In genomic region chr17:59762826-59763374, GRCh38 we compare ENCODE assay signal across 16 cellular contexts. TPM values are rescaled to one million over a fixed set of nuclear protein-coding genes. Genes with fewer than 3 reads are reported as not detected.
DNase-seq lines count a peak whose midpoint lies in the region; ATAC-seq, FAIRE-seq and TF ChIP-seq lines count a peak whose summit lies in the region.
"Had no signal": no experiment of that assay in that cellular context is flagged by ENCODE, and none has a peak within 500 bp of the region (broad histone marks: within the 10 kb centered on the region; RNA-seq: fewer than 3 reads in every experiment).

No MANE protein-coding gene starts in this region.

- ATAC-seq in GM12878, result 0 out of 3 replicates have a peak, but pooled peaks have one; percentile 18
- no peak for ATAC-seq in HG03469 (IDR thresholded peaks at IDR 0.05; ENCODE audit: unreplicated experiment)
- no peak for ATAC-seq in HG03520 (IDR thresholded peaks at IDR 0.05; ENCODE audit: unreplicated experiment)
- ATAC-seq: sciatic nerve had no signal

- POLR2A ChIA-PET in PC-9 (lab: Charles Lee; ENCODE audit: unreplicated experiment), result interaction anchor here (0.6 to 0.7 kb wide), 3 partner anchors 12 to 75 kb away, joined by 6 to 9 read pairs (median 8); no protein-coding TSS in a partner anchor
- POLR2A ChIA-PET in GM12878 (lab: Charles Lee), result interaction anchor here (0.7 to 4.0 kb wide), 14 partner anchors 9 to 84 kb away, joined by 3 to 19 read pairs (median 4); no protein-coding TSS in a partner anchor

- SMC1A ChIA-PET in GM12878 (lab: Charles Lee; ENCODE audit: uncharacterized antibody, unreplicated experiment), result interaction anchor here (0.8 to 5.6 kb wide), 13 partner anchors 10 to 131 kb away, joined by 3 to 74 read pairs (median 6); no protein-coding TSS in a partner anchor

- no peaks in the 10 kb centered on the region for H3K27me3 Mint-ChIP-seq in Calu3 (ENCODE audit: unreplicated experiment)
- H3K27me3 Mint-ChIP-seq in nephron (ENCODE audit: low read depth), result no peaks in the 10 kb centered on the region
- H3K27me3 Mint-ChIP-seq: naive B cell had no signal

- H3K4me2 ChIP-seq in PC-9 (peak overlapping the region; percentile 33; the same call in 1 of the 2 replicates), GM12878 (ENCODE audit: control insufficient read depth, insufficient read depth) (no peak overlapping the region)

- peaks cover 43% of the 10 kb centered on the region for H3K79me2 ChIP-seq in PC-9 (ENCODE audit: low read depth)
- H3K79me2 ChIP-seq in GM12878 (ENCODE audit: control insufficient read depth, insufficient read depth, low read length), result no peaks in the 10 kb centered on the region

- RAD21 ChIA-PET in GM12878 (lab: Charles Lee; ENCODE audit: unreplicated experiment), result interaction anchor here (0.7 to 5.6 kb wide), 10 partner anchors 10 to 129 kb away, joined by 3 to 51 read pairs (median 16); no protein-coding TSS in a partner anchor

- H3K9me3 ChIP-seq in PC-9 (ENCODE audit: insufficient read depth, low read depth) (no peaks in the 10 kb centered on the region; the same call in none of the 2 replicates), GM12878 (replicated peaks; ENCODE audit: control insufficient read depth, insufficient read depth, low read length) (no peaks in the 10 kb centered on the region; the same call in 1 of the 3 replicates)
- H3K9me3 ChIP-seq: thoracic aorta had no signal

- H3K27ac ChIP-seq in PC-9 (peak overlapping the region; percentile 72), GM12878 (ENCODE audit: control insufficient read depth, insufficient read depth) (peak overlapping the region; percentile 47)

- H3K4me3 Mint-ChIP-seq in Calu3 (ENCODE audit: low read depth, unreplicated experiment) (no peak overlapping the region), nephron (no peak overlapping the region)
- H3K4me3 Mint-ChIP-seq: naive B cell had no signal

- BruUV-seq in Calu3 (replicated peaks; lab: Mats Ljungman, UMichigan), result no TSS peak
- BruUV-seq in PC-9 (replicated peaks; lab: Mats Ljungman, UMichigan), result no TSS peak
- no TSS peak for BruUV-seq in GM12878 (replicated peaks; lab: Mats Ljungman, UMichigan)

- peaks cover 42% of the 10 kb centered on the region for H3F3A ChIP-seq in PC-9 (ENCODE audit: insufficient read depth, low read depth)

- CTCF ChIA-PET in Calu3 (lab: Charles Lee), result interaction anchor here (0.7 kb wide), 1 partner anchor 91 kb away, joined by 6 read pairs; no protein-coding TSS in a partner anchor
- CTCF ChIA-PET in PC-9 (lab: Charles Lee), result no interaction called here
- CTCF ChIA-PET in GM12878 (lab: Yijun Ruan, JAX), result interaction anchor here (0.6 to 4.9 kb wide), 11 partner anchors 9 to 98 kb away, joined by 3 to 42 read pairs (median 7); no protein-coding TSS in a partner anchor

- H3K4me3 ChIP-seq in PC-9, result no peak overlapping the region
- H3K4me3 ChIP-seq in GM12878, result no peak overlapping the region

- H3K27me3 ChIP-seq in PC-9 (ENCODE audit: insufficient read depth, low read depth), result no peaks in the 10 kb centered on the region
- H3K27me3 ChIP-seq in GM12878 (replicated peaks in 1 of 2; ENCODE audit: control insufficient read depth in 2 of 2, insufficient read depth in 2 of 2, low read length in 1 of 2), result no peaks in the 10 kb centered on the region

- FAIRE-seq in GM12878 (lab: Jason Lieb, UNC), result no peak
- FAIRE-seq: GM18507 had no signal

- H3K9me2 ChIP-seq in PC-9 (ENCODE audit: insufficient read depth), result no peaks in the 10 kb centered on the region

- H3K27ac Mint-ChIP-seq in Calu3 (ENCODE audit: unreplicated experiment) (peak overlapping the region; percentile 40), nephron (peak overlapping the region in 2 of 3 experiments; percentile 65 to 69)
- H3K27ac Mint-ChIP-seq: naive B cell had no signal

- H3K36me3 Mint-ChIP-seq in Calu3 (ENCODE audit: insufficient read depth, unreplicated experiment) (peaks cover 28% of the 10 kb centered on the region), nephron (ENCODE audit: low read depth) (peaks cover 40% of the 10 kb centered on the region)

- no peak for TF ChIP-seq RAD21 in GM12878 (IDR thresholded peaks at IDR 0.05; ENCODE audit: insufficient read depth, low read depth, low read length)

- intact Hi-C loops in Calu3 (cut with micrococcal nuclease; ENCODE audit: unreplicated experiment) (no loop called here), PC-9 (cut with micrococcal nuclease; ENCODE audit: unreplicated experiment) (no loop called here), GM12878 (cut with micrococcal nuclease; ENCODE audit: unreplicated experiment) (no loop called here)

- H3K36me3 ChIP-seq in PC-9 (ENCODE audit: low read depth) (peaks cover 26% of the 10 kb centered on the region), GM12878 (ENCODE audit: control insufficient read depth in 2 of 2, insufficient read depth in 2 of 2, low read length in 1 of 2) (peaks cover 2 to 6% of the 10 kb centered on the region in 2 experiments; a peak in 1 of 4 replicates)

- no peaks in the 10 kb centered on the region for H3K9me3 Mint-ChIP-seq in Calu3 (ENCODE audit: low read depth, unreplicated experiment)
- H3K9me3 Mint-ChIP-seq in nephron, result peaks cover 4% of the 10 kb centered on the region

- in situ Hi-C loops in GM12878 (cut with MboI), result no loop called here

- no peak for TF ChIP-seq POLR2A in GM12878 (IDR thresholded peaks at IDR 0.05; ENCODE audit: low read depth, low read length)

- H4K20me1 ChIP-seq in PC-9 (ENCODE audit: insufficient read depth) (no peaks in the 10 kb centered on the region), GM12878 (ENCODE audit: control insufficient read depth, insufficient read depth) (no peaks in the 10 kb centered on the region)

- no peak for TF ChIP-seq EP300 in GM12878 (IDR thresholded peaks at IDR 0.05; ENCODE audit: borderline replicate concordance in 1 of 2, control insufficient read depth in 1 of 2, low read depth in 2 of 2, low read length in 2 of 2)

- peaks cover 52% of the 10 kb centered on the region for H3K4me1 ChIP-seq in PC-9 (replicated peaks; ENCODE audit: insufficient read depth)
- peaks cover 4% of the 10 kb centered on the region; the same call in 1 of the 2 replicates for H3K4me1 ChIP-seq in GM12878 (ENCODE audit: control insufficient read depth, insufficient read depth, low read length)

- H3K9ac ChIP-seq in GM12878 (ENCODE audit: control insufficient read depth, insufficient read depth, low read length), result no peak overlapping the region

- H2AFZ ChIP-seq in PC-9 (no peak overlapping the region), GM12878 (ENCODE audit: control insufficient read depth, low read depth, low read length) (no peak overlapping the region)

- H3K4me1 Mint-ChIP-seq in Calu3 (ENCODE audit: low read depth, unreplicated experiment) (peaks cover 9% of the 10 kb centered on the region), nephron (peaks cover 15% of the 10 kb centered on the region)
- H3K4me1 Mint-ChIP-seq: naive B cell had no signal

- no peak for DNase-seq in Calu3
- DNase-seq in PC-9, result no peak
- no peak for DNase-seq in GM12878 (ENCODE audit: low read depth, low spot score)
- no peak for DNase-seq in NAMALWA (ENCODE audit: low spot score)
- DNase-seq: GF-D8, kidney, naive B cell, NCI-H1436, NCI-H524, RPMI8226 had no signal

- TF ChIP-seq CTCF in Calu3 (IDR thresholded peaks at IDR 0.05; ENCODE audit: unreplicated experiment) (no peak), PC-9 (conservative IDR thresholded peaks at IDR 0.05) (no peak), GM12878 (IDR thresholded peaks at IDR 0.05 in 2 of 3, conservative IDR thresholded peaks at IDR 0.05 in 1 of 3; ENCODE audit: control insufficient read depth in 2 of 3, extremely low read depth in 1 of 3, insufficient read depth in 1 of 3, low read depth in 3 of 3, low read length in 3 of 3) (no peak), nephron (IDR thresholded peaks at IDR 0.05; ENCODE audit: unreplicated experiment in 3 of 3) (no peak)

RNA-seq across cellular contexts. Expression of gene VMP1, which starts 55.4 kb away (rescaled TPM):
- total RNA-seq in Calu3 (2022), result 306 and 315 TPM in 2 replicates
- 222 and 236 TPM in 2 replicates for total RNA-seq in PC-9 (2021)
- total RNA-seq in GM12878 (2013; cell fraction: nucleolus; rRNA removed), result 475 and 481 TPM in 2 replicates
- total RNA-seq in GM12878 (2014; rRNA removed), result 135 and 169 TPM in 2 replicates
- 150 and 160 TPM in 2 replicates for total RNA-seq in GM12878 (2014; rRNA removed; fragmentation: Illumina TruSeq; extraction: Trizol)
- 132 and 139 TPM in 2 replicates for total RNA-seq in GM12878 (2021)
- polyA plus RNA-seq in GM12878 (2011; ENCODE audit: low read depth), result 49.4 TPM
- 171 and 218 TPM in 2 replicates for polyA plus RNA-seq in GM12878 (2011; rRNA removed)
- polyA plus RNA-seq in GM12878 (2011; cell fraction: cytosol; rRNA removed), result 50.7 and 56.0 TPM in 2 replicates
- polyA plus RNA-seq in GM12878 (2011; cell fraction: nucleus; rRNA removed), result 117 and 155 TPM in 2 replicates
- polyA plus RNA-seq in GM12878 (2012), result 54.2 and 94.2 TPM in 2 replicates
- polyA plus RNA-seq in GM12878 (2014; fragmentation: Illumina TruSeq; extraction: Trizol), result 121 and 153 TPM in 2 replicates
- 100 to 1,000 TPM; 130 to 199 TPM for polyA plus RNA-seq in GM12878 (2014; fragmentation: Nextera tagmentation; extraction: Ambion mirVana)
- polyA plus RNA-seq in GM12878 (2014; rRNA removed), result 78.0 and 88.4 TPM in 2 replicates
- 100 to 1,000 TPM; 107 to 111 TPM for polyA plus RNA-seq in GM12878 (2016; fragmentation: Nextera tagmentation; extraction: Ambion mirVana)
- 205 and 241 TPM in 2 replicates for polyA minus RNA-seq in GM12878 (2011; rRNA and poly(A)+ RNA removed)
- 66.8 and 88.2 TPM in 2 replicates for polyA minus RNA-seq in GM12878 (2011; cell fraction: cytosol; rRNA and poly(A)+ RNA removed)
- 262 and 332 TPM in 2 replicates for polyA minus RNA-seq in GM12878 (2011; cell fraction: nucleus; rRNA and poly(A)+ RNA removed)

RNA-seq across cellular contexts. Expression of gene PTRH2, which starts 55.7 kb away (rescaled TPM):
- total RNA-seq in Calu3 (2022) (29.8 and 32.3 TPM in 2 replicates), PC-9 (2021) (23.3 and 25.9 TPM in 2 replicates), GM12878 (2014; rRNA removed) (47.0 and 48.7 TPM in 2 replicates), GM12878 (2014; rRNA removed; fragmentation: Illumina TruSeq; extraction: Trizol) (38.3 and 38.8 TPM in 2 replicates), GM12878 (2021) (37.7 and 41.7 TPM in 2 replicates)
- total RNA-seq in GM12878 (2013; cell fraction: nucleolus; rRNA removed), result 40.4 and 43.9 TPM in 2 replicates
- polyA plus RNA-seq in GM12878 (2011; ENCODE audit: low read depth), result 54.1 TPM
- polyA plus RNA-seq in GM12878 (2011; rRNA removed) (81.6 and 94.8 TPM in 2 replicates), GM12878 (2014; fragmentation: Illumina TruSeq; extraction: Trizol) (73.0 and 84.6 TPM in 2 replicates), GM12878 (2014; fragmentation: Nextera tagmentation; extraction: Ambion mirVana) (100 to 1,000 TPM; 128 to 156 TPM), GM12878 (2014; rRNA removed) (62.5 and 67.5 TPM in 2 replicates), GM12878 (2016; fragmentation: Nextera tagmentation; extraction: Ambion mirVana) (10 to 100 TPM; 58.0 to 59.3 TPM)
- polyA plus RNA-seq in GM12878 (2011; cell fraction: cytosol; rRNA removed), result 52.3 and 52.9 TPM in 2 replicates
- polyA plus RNA-seq in GM12878 (2011; cell fraction: nucleus; rRNA removed), result 37.9 and 40.9 TPM in 2 replicates
- polyA plus RNA-seq in GM12878 (2012), result 37.9 and 44.7 TPM in 2 replicates
- 33.3 and 49.5 TPM in 2 replicates for polyA minus RNA-seq in GM12878 (2011; rRNA and poly(A)+ RNA removed)
- 5.1 and 7.2 TPM in 2 replicates for polyA minus RNA-seq in GM12878 (2011; cell fraction: cytosol; rRNA and poly(A)+ RNA removed)
- 12.6 and 18.2 TPM in 2 replicates for polyA minus RNA-seq in GM12878 (2011; cell fraction: nucleus; rRNA and poly(A)+ RNA removed)
